ENCODE assay signal across 28 cellular contexts in the genomic region with DNA sequence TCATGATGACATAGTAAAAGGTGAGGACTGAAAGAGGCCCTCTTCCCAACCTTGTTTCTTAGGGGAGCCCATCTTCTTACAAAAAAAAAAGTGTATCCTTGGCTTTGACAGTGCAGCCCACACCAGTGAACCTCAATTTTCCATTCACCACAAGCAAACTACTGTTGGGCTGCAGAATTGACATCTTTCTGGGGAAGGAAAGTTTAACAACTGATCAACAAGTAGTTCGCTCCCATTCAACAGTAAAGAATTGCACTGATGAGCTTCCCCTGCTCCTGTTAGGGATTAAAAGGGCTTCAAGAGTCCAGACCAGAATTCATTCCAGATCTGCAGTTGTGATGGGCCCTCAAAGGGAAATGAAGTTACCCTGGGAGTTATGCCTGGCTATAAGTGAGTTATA.
"Had no signal": no experiment of that assay in that cellular context is flagged by ENCODE, and none has a peak within 500 bp of the region (broad histone marks: within the 10 kb centered on the region; RNA-seq: fewer than 3 reads in every experiment).

No MANE protein-coding gene starts in this region.

- H3K27me3 ChIP-seq: stomach, suprapubic skin, testis, thyroid gland, tibial artery, tibial nerve, transverse colon, upper lobe of left lung, upper lobe of right lung, uterus, vagina had no signal

- H3K27ac Mint-ChIP-seq: stimulated activated effector memory CD8-positive, alpha-beta T cell treated with anti-CD3 and anti-CD28 coated beads, Interleukin-12 subunit alpha, Interleukin-12 subunit beta, amount 100 ng/mL, for 72 hours; stimulated activated memory B cell treated with anti-CD40 and anti-IgM and Interleukin-4, amounts not matched to agents 10 μg/mL and 1 μg/mL and 100 μg/mL, for 72 hours; stimulated activated naive B cell treated with anti-CD40 and anti-IgM and Interleukin-4, amounts not matched to agents 10 μg/mL and 1 μg/mL and 100 μg/mL, for 72 hours; stimulated activated naive CD8-positive, alpha-beta T cell treated with anti-CD3 and anti-CD28 coated beads, Interleukin-15, amount 100 ng/mL, for 72 hours; stimulated activated naive CD8-positive, alpha-beta T cell treated with anti-CD3 and anti-CD28 coated beads, Interleukin-15, Interleukin-2, amounts not matched to agents 100 ng/mL and 50 ng/mL, for 24 hours; type B pancreatic cell had no signal

- H3K4me1 ChIP-seq: stomach, suprapubic skin, testis, thyroid gland, tibial artery, tibial nerve, upper lobe of right lung, uterus, vagina had no signal

- ATAC-seq: stimulated activated effector memory CD8-positive, alpha-beta T cell treated with anti-CD3 and anti-CD28 coated beads, Interleukin-12 subunit alpha, Interleukin-12 subunit beta, amount 100 ng/mL, for 72 hours; stimulated activated memory B cell treated with anti-CD40 and anti-IgM and Interleukin-4, amounts not matched to agents 10 μg/mL and 1 μg/mL and 100 μg/mL, for 72 hours; stimulated activated naive B cell treated with anti-CD40 and anti-IgM and Interleukin-4, amounts not matched to agents 10 μg/mL and 1 μg/mL and 100 μg/mL, for 72 hours; stimulated activated naive CD8-positive, alpha-beta T cell treated with anti-CD3 and anti-CD28 coated beads, Interleukin-15, amount 100 ng/mL, for 72 hours; stimulated activated naive CD8-positive, alpha-beta T cell treated with anti-CD3 and anti-CD28 coated beads, Interleukin-15, Interleukin-2, amounts not matched to agents 100 U/mL and 50 U/mL, for 24 hours; upper lobe of right lung had no signal

- H3K4me3 ChIP-seq: stomach, suprapubic skin, testis, thoracic aorta, thyroid gland, tibial artery, tibial nerve, transverse colon, upper lobe of left lung, upper lobe of right lung, uterus, vagina had no signal

- H3K4me3 Mint-ChIP-seq: stimulated activated effector memory CD8-positive, alpha-beta T cell treated with anti-CD3 and anti-CD28 coated beads, Interleukin-12 subunit alpha, Interleukin-12 subunit beta, amount 100 ng/mL, for 72 hours; stimulated activated memory B cell treated with anti-CD40 and anti-IgM and Interleukin-4, amounts not matched to agents 10 μg/mL and 1 μg/mL and 100 μg/mL, for 72 hours; stimulated activated naive B cell treated with anti-CD40 and anti-IgM and Interleukin-4, amounts not matched to agents 10 μg/mL and 1 μg/mL and 100 μg/mL, for 72 hours; stimulated activated naive CD8-positive, alpha-beta T cell treated with anti-CD3 and anti-CD28 coated beads, Interleukin-15, amount 100 ng/mL, for 72 hours; stimulated activated naive CD8-positive, alpha-beta T cell treated with anti-CD3 and anti-CD28 coated beads, Interleukin-15, Interleukin-2, amounts not matched to agents 100 ng/mL and 50 ng/mL, for 24 hours; type B pancreatic cell had no signal

- H3K36me3 Mint-ChIP-seq: stimulated activated effector memory CD8-positive, alpha-beta T cell treated with anti-CD3 and anti-CD28 coated beads, Interleukin-12 subunit alpha, Interleukin-12 subunit beta, amount 100 ng/mL, for 72 hours; stimulated activated memory B cell treated with anti-CD40 and anti-IgM and Interleukin-4, amounts not matched to agents 10 μg/mL and 1 μg/mL and 100 μg/mL, for 72 hours; stimulated activated naive B cell treated with anti-CD40 and anti-IgM and Interleukin-4, amounts not matched to agents 10 μg/mL and 1 μg/mL and 100 μg/mL, for 72 hours; type B pancreatic cell had no signal

- H3K27ac ChIP-seq: stomach, suprapubic skin, testis, thoracic aorta, thyroid gland, tibial artery, tibial nerve, transverse colon, upper lobe of left lung, upper lobe of right lung, uterus, vagina had no signal

- DNase-seq: stimulated activated CD4-positive, alpha-beta T cell treated with anti-CD3 and anti-CD28 coated beads, Interleukin-2, amount 100 ng/mL, for 48 hours; stimulated activated CD4-positive, alpha-beta T cell treated with anti-CD3 and anti-CD28 coated beads, Interleukin-4, amount 100 ng/mL, for 1 hour; stimulated activated CD4-positive, alpha-beta T cell treated with anti-CD3 and anti-CD28 coated beads, Interleukin-4, amount 100 ng/mL, for 24 hours; stimulated activated CD4-positive, alpha-beta T cell treated with anti-CD3 and anti-CD28 coated beads, Interleukin-4, amount 100 ng/mL, for 4 hours; stimulated activated CD8-positive, alpha-beta memory T cell treated with anti-CD3 and anti-CD28 coated beads, Interleukin-4, amount 100 ng/mL, for 48 hours; stimulated activated naive B cell treated with anti-CD40 and anti-IgM and Interleukin-4, amounts not matched to agents 10 μg/mL and 1 μg/mL and 100 μg/mL, for 72 hours; stimulated activated naive CD4-positive, alpha-beta T cell; stimulated activated naive CD4-positive, alpha-beta T cell treated with Interleukin-2 at 50 U/mL for 16 hours; stimulated activated naive CD8-positive, alpha-beta T cell treated with anti-CD3 and anti-CD28 coated beads, Interleukin-15, amount 100 ng/mL, for 72 hours; stimulated activated naive CD8-positive, alpha-beta T cell treated with anti-CD3 and anti-CD28 coated beads, Interleukin-15, Interleukin-2, amounts not matched to agents 100 U/mL and 50 U/mL, for 24 hours; stomach; substantia nigra; testis; thyroid gland; tibial artery; transverse colon; trophoblast cell; upper lobe of left lung; upper lobe of right lung; uterus had no signal

- H3K9me3 ChIP-seq: stomach, suprapubic skin, testis, thoracic aorta, thyroid gland, tibial artery, tibial nerve, transverse colon, upper lobe of left lung, upper lobe of right lung, uterus, vagina had no signal

- H3K9me3 Mint-ChIP-seq: stimulated activated effector memory CD8-positive, alpha-beta T cell treated with anti-CD3 and anti-CD28 coated beads, Interleukin-12 subunit alpha, Interleukin-12 subunit beta, amount 100 ng/mL, for 72 hours; stimulated activated memory B cell treated with anti-CD40 and anti-IgM and Interleukin-4, amounts not matched to agents 10 μg/mL and 1 μg/mL and 100 μg/mL, for 72 hours; stimulated activated naive CD8-positive, alpha-beta T cell treated with anti-CD3 and anti-CD28 coated beads, Interleukin-15, amount 100 ng/mL, for 72 hours; stimulated activated naive CD8-positive, alpha-beta T cell treated with anti-CD3 and anti-CD28 coated beads, Interleukin-15, Interleukin-2, amounts not matched to agents 100 ng/mL and 50 ng/mL, for 24 hours; type B pancreatic cell had no signal

- H3K36me3 ChIP-seq: stomach, suprapubic skin, thoracic aorta, thyroid gland, tibial artery, tibial nerve, transverse colon, upper lobe of left lung, upper lobe of right lung, uterus, vagina had no signal

- H3K4me1 Mint-ChIP-seq: stimulated activated effector memory CD8-positive, alpha-beta T cell treated with anti-CD3 and anti-CD28 coated beads, Interleukin-12 subunit alpha, Interleukin-12 subunit beta, amount 100 ng/mL, for 72 hours; stimulated activated memory B cell treated with anti-CD40 and anti-IgM and Interleukin-4, amounts not matched to agents 10 μg/mL and 1 μg/mL and 100 μg/mL, for 72 hours; stimulated activated naive B cell treated with anti-CD40 and anti-IgM and Interleukin-4, amounts not matched to agents 10 μg/mL and 1 μg/mL and 100 μg/mL, for 72 hours; stimulated activated naive CD8-positive, alpha-beta T cell treated with anti-CD3 and anti-CD28 coated beads, Interleukin-15, amount 100 ng/mL, for 72 hours had no signal
